Comparison of ENCODE assay signal across 24 cellular contexts in the genomic region with DNA sequence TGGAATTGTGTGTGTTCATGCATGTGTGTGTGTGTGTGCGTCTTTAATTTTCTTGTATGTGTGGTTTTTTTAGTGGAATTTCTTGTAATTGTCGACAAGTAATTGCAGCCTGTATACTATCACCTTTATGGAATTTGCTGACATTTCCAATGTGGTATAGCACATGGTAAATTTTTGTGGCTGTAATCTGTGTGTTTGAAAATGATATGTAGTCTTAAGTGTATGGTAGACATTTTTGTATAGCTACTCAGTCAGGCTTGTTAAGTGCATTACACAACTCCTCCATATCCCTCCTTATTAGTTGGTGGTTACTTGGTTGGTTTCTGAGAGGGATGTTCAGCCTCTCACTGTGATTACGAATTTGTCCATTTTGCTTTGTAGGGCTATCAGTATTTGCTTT.
DNase-seq lines count a peak whose midpoint lies in the region; ATAC-seq and TF ChIP-seq lines count a peak whose summit lies in the region.
"Had no signal": no experiment of that assay in that cellular context is flagged by ENCODE, and none has a peak within 500 bp of the region (broad histone marks: within the 10 kb centered on the region; RNA-seq: fewer than 3 reads in every experiment).

No MANE protein-coding gene starts in this region.

- no peak for ATAC-seq in mucosa of descending colon
- no peak for ATAC-seq in PC-3
- ATAC-seq: K562 had no signal

- BruUV-seq in PC-3 (replicated peaks; lab: Mats Ljungman, UMichigan) = no TSS peak

- CTCF ChIA-PET in PC-3 (lab: Charles Lee) = no interaction called here

- H3K27ac Mint-ChIP-seq in HFFc6 = peak overlapping the region; percentile 50
- H3K27ac Mint-ChIP-seq: activated naive CD4-positive, alpha-beta T cell treated with anti-CD3 and anti-CD28 coated beads for 36 hours; brain; type B pancreatic cell had no signal

- no peak overlapping the region for H3K27ac ChIP-seq in PC-3 (ENCODE audit: low read length)
- H3K27ac ChIP-seq: hepatocyte, Peyer's patch had no signal

- H3K4me1 ChIP-seq in mucosa of descending colon (ENCODE audit: low read depth) (no peaks in the 10 kb centered on the region), PC-3 (ENCODE audit: insufficient read depth, low read length) (no peaks in the 10 kb centered on the region), BE2C (no peaks in the 10 kb centered on the region)
- H3K4me1 ChIP-seq: Peyer's patch had no signal

- no peak overlapping the region for H2AFZ ChIP-seq in PC-3 (ENCODE audit: low read length)
- H2AFZ ChIP-seq: hepatocyte had no signal

- POLR2A ChIA-PET in PC-3 (lab: Charles Lee; ENCODE audit: unreplicated experiment) = no interaction called here

- no peaks in the 10 kb centered on the region for H3K9me2 ChIP-seq in PC-3 (replicated peaks; ENCODE audit: low read length)

- H3K36me3 Mint-ChIP-seq in HFFc6 (ENCODE audit: low read depth) = no peaks in the 10 kb centered on the region
- H3K36me3 Mint-ChIP-seq: brain, type B pancreatic cell had no signal

- H3K79me2 ChIP-seq in PC-3 (ENCODE audit: low read length) = no peaks in the 10 kb centered on the region
- H3K79me2 ChIP-seq: hepatocyte had no signal

- H3K4me3 Mint-ChIP-seq in HFFc6 = peak overlapping the region; percentile 7; the same call in 1 of the 2 replicates
- H3K4me3 Mint-ChIP-seq: activated naive CD4-positive, alpha-beta T cell treated with anti-CD3 and anti-CD28 coated beads for 36 hours; brain; neural crest cell; type B pancreatic cell had no signal

- no peak for TF ChIP-seq CTCF in HFFc6 (IDR thresholded peaks at IDR 0.05)
- TF ChIP-seq CTCF in mucosa of descending colon (IDR thresholded peaks at IDR 0.05) = no peak
- no peak for TF ChIP-seq CTCF in PC-3 (conservative IDR thresholded peaks at IDR 0.05; ENCODE audit: low read depth, low read length)
- TF ChIP-seq CTCF in BE2C (IDR thresholded peaks at IDR 0.05; ENCODE audit: low read depth, low read length) = no peak

- no peak overlapping the region for H3K4me2 ChIP-seq in PC-3 (ENCODE audit: low read length)
- H3K4me2 ChIP-seq: hepatocyte had no signal

- H4K20me1 ChIP-seq in PC-3 (ENCODE audit: low read length) = no peaks in the 10 kb centered on the region

- peaks cover 2% of the 10 kb centered on the region; the same call in 1 of the 2 replicates for H3K27me3 Mint-ChIP-seq in HFFc6 (ENCODE audit: insufficient read depth)
- H3K27me3 Mint-ChIP-seq: brain, type B pancreatic cell had no signal

- H3K4me3 ChIP-seq in mucosa of descending colon = no peak overlapping the region
- H3K4me3 ChIP-seq in PC-3 (ENCODE audit: low read length) = no peak overlapping the region
- no peak overlapping the region for H3K4me3 ChIP-seq in BE2C (ENCODE audit: low read depth, low read length)
- H3K4me3 ChIP-seq: hepatocyte, K562, Peyer's patch had no signal

- H3K9me3 ChIP-seq in mucosa of descending colon (no peaks in the 10 kb centered on the region), PC-3 (ENCODE audit: low read length) (no peaks in the 10 kb centered on the region), BE2C (no peaks in the 10 kb centered on the region)
- H3K9me3 ChIP-seq: Peyer's patch had no signal

- H3K9me3 Mint-ChIP-seq in HFFc6 = no peaks in the 10 kb centered on the region
- H3K9me3 Mint-ChIP-seq: activated naive CD4-positive, alpha-beta T cell treated with anti-CD3 and anti-CD28 coated beads for 36 hours; neural crest cell; type B pancreatic cell had no signal

- peaks cover 23% of the 10 kb centered on the region; the same call in 1 of the 2 replicates for H3K27me3 ChIP-seq in PC-3 (ENCODE audit: low read length)
- no peaks in the 10 kb centered on the region for H3K27me3 ChIP-seq in BE2C
- H3K27me3 ChIP-seq: hepatocyte, Peyer's patch had no signal

- H3K4me1 Mint-ChIP-seq in HFFc6 (ENCODE audit: low read depth) = peaks cover 28% of the 10 kb centered on the region
- H3K4me1 Mint-ChIP-seq: neural crest cell had no signal

- H3F3A ChIP-seq in PC-3 (ENCODE audit: low read length, unreplicated experiment) = no peaks in the 10 kb centered on the region

- intact Hi-C loops in mucosa of descending colon (cut with DNase I, micrococcal nuclease) = no loop called here
- intact Hi-C loops in PC-3 (cut with micrococcal nuclease) = no loop called here

- no peak overlapping the region for H3K9ac ChIP-seq in PC-3 (ENCODE audit: low read length)

- H3K36me3 ChIP-seq in mucosa of descending colon (ENCODE audit: low read depth) (no peaks in the 10 kb centered on the region), PC-3 (ENCODE audit: low read depth, low read length) (no peaks in the 10 kb centered on the region), BE2C (no peaks in the 10 kb centered on the region)
- H3K36me3 ChIP-seq: Peyer's patch had no signal

- peak; percentile 7 for DNase-seq in AG08396 (ENCODE audit: low spot score)
- DNase-seq in HFFc6 = peak; percentile 78
- DNase-seq in astrocyte of the hippocampus (ENCODE audit: low read depth, low spot score) = peak; percentile 25
- DNase-seq in iris pigment epithelial cell (ENCODE audit: low read depth) = peak; percentile 88
- no peak for DNase-seq in mucosa of descending colon
- no peak for DNase-seq in activated effector memory CD4-positive, alpha-beta T cell treated with Interleukin-2 at 50 U/mL for 16 hours
- DNase-seq in PC-3 = no peak
- DNase-seq in BE2C = no peak
- DNase-seq: ACHN; activated CD4-positive, alpha-beta T cell treated with anti-CD3 and anti-CD28 coated beads, Interleukin-2, amount 50 U/mL, for 1 hour; activated naive CD4-positive, alpha-beta T cell treated with anti-CD3 and anti-CD28 coated beads for 36 hours; COR-L47; dermis blood vessel endothelial cell; kidney glomerular epithelial cell; NCI-H2171; NCI-H82; Peyer's patch; stimulated activated CD4-positive, alpha-beta T cell treated with anti-CD3 and anti-CD28 coated beads, Interleukin-15, amount 100 ng/mL, for 24 hours; stimulated activated naive CD4-positive, alpha-beta T cell treated with Interleukin-2 at 50 U/mL for 16 hours had no signal

Comparison
In these comparisons a context has a peak if more than half of its experiments do, and no peak if none do; other contexts are left out.
1. DNase-seq: peak in AG08396 (single experiment), HFFc6 (single experiment), astrocyte of the hippocampus (single experiment) and iris pigment epithelial cell (single experiment); none in mucosa of descending colon (0 of 3), activated effector memory CD4-positive, alpha-beta T cell treated with Interleukin-2 at 50 U/mL for 16 hours (single experiment), PC-3 (single experiment) and BE2C (single experiment).